Comparison of ENCODE assay signal across 19 cellular contexts in the genomic region with DNA sequence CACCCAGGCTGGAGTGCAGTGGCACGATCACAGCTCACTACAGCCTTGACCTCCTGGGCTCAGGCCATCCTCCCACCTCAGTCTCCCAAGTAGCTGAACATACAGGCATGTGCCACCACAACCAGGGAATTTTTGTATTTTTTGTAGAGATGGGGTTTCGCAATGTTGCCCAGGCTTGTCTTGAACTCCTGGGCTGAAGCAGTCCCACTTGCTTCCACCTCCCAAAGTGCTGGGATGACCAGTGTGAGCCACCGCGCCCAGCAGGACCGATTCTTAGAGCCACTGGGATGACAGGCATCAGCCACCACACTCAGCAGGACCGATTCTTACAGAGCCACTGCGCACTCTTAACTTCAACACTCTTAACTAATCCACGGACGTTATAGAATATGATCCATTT.
"Had no signal": no experiment of that assay in that cellular context is flagged by ENCODE, and none has a peak within 500 bp of the region (broad histone marks: within the 10 kb centered on the region; RNA-seq: fewer than 3 reads in every experiment).

No MANE protein-coding gene starts in this region.

- H3K9me3 Mint-ChIP-seq: naive B cell; stimulated activated memory B cell treated with anti-CD40 and anti-IgM and Interleukin-4, amounts not matched to agents 10 μg/mL and 1 μg/mL and 100 μg/mL, for 72 hours had no signal

- H3K27ac Mint-ChIP-seq: activated CD4-positive, alpha-beta T cell treated with anti-CD3 and anti-CD28 coated beads for 36 hours; activated CD8-positive, alpha-beta T cell treated with anti-CD3 and anti-CD28 coated beads, Interleukin-2, amount 10 ng/mL, durations not matched to agents 7 days and 5 days; activated naive CD8-positive, alpha-beta T cell; progenitor cell of endocrine pancreas; stimulated activated memory B cell treated with anti-CD40 and anti-IgM and Interleukin-4, amounts not matched to agents 10 μg/mL and 1 μg/mL and 100 μg/mL, for 72 hours had no signal

- H3K36me3 ChIP-seq: SJSA1 had no signal

- H3K9me3 ChIP-seq: SJSA1, tibial nerve had no signal

- H3K4me3 Mint-ChIP-seq: activated CD4-positive, alpha-beta T cell treated with anti-CD3 and anti-CD28 coated beads for 36 hours; activated CD8-positive, alpha-beta T cell treated with anti-CD3 and anti-CD28 coated beads, Interleukin-2, amount 10 ng/mL, durations not matched to agents 7 days and 5 days; activated naive CD8-positive, alpha-beta T cell; brain; naive B cell; stimulated activated memory B cell treated with anti-CD40 and anti-IgM and Interleukin-4, amounts not matched to agents 10 μg/mL and 1 μg/mL and 100 μg/mL, for 72 hours had no signal

- DNase-seq: activated CD4-positive, alpha-beta T cell treated with anti-CD3 and anti-CD28 coated beads for 36 hours; activated CD8-positive, alpha-beta T cell treated with anti-CD3 and anti-CD28 coated beads, Interleukin-2, amount 10 ng/mL, durations not matched to agents 7 days and 5 days; activated effector memory CD4-positive, alpha-beta T cell treated with Interleukin-2 at 50 U/mL for 16 hours; amygdala; foreskin keratinocyte; kidney glomerular epithelial cell; naive B cell; right cardiac atrium; T-helper 9 cell had no signal

- H3K27me3 Mint-ChIP-seq: activated CD4-positive, alpha-beta T cell treated with anti-CD3 and anti-CD28 coated beads for 36 hours; activated naive CD8-positive, alpha-beta T cell; brain; naive B cell; progenitor cell of endocrine pancreas had no signal

- H3K36me3 Mint-ChIP-seq: naive B cell had no signal

- H3K4me1 Mint-ChIP-seq: brain, naive B cell had no signal

- H3K4me3 ChIP-seq: heart left ventricle, lung, SJSA1, smooth muscle cell, tibial nerve had no signal

- H3K4me1 ChIP-seq: foreskin keratinocyte, heart left ventricle, SJSA1 had no signal

- H3K27ac ChIP-seq: foreskin keratinocyte, heart left ventricle, SJSA1, tibial nerve, VCaP had no signal

- H3K27me3 ChIP-seq: foreskin keratinocyte, heart left ventricle, SJSA1, tibial nerve had no signal

- ATAC-seq: activated CD4-positive, alpha-beta T cell treated with anti-CD3 and anti-CD28 coated beads for 36 hours; activated CD8-positive, alpha-beta T cell treated with anti-CD3 and anti-CD28 coated beads, Interleukin-2, amount 10 ng/mL, durations not matched to agents 7 days and 5 days; foreskin keratinocyte; heart left ventricle; right cardiac atrium; stimulated activated memory B cell treated with anti-CD40 and anti-IgM and Interleukin-4, amounts not matched to agents 10 μg/mL and 1 μg/mL and 100 μg/mL, for 72 hours had no signal
